26 cellular contexts compared by ENCODE assay signal in genomic region chr3:62919784-62920183, GRCh38. TPM values are rescaled to one million over a fixed set of nuclear protein-coding genes. Genes with fewer than 3 reads are reported as not detected.
A peak's percentile ranks its signal among the peaks of the same experiment; 100 is the strongest.
DNase-seq lines count a peak whose midpoint lies in the region; ATAC-seq, FAIRE-seq and TF ChIP-seq lines count a peak whose summit lies in the region.
"Had no signal": no experiment of that assay in that cellular context is flagged by ENCODE, and none has a peak within 500 bp of the region (broad histone marks: within the 10 kb centered on the region; RNA-seq: fewer than 3 reads in every experiment).

No MANE protein-coding gene starts in this region.

- H3K9me3 Mint-ChIP-seq in GM23338, result no peaks in the 10 kb centered on the region; the same call in 2 of the 3 replicates
- H3K9me3 Mint-ChIP-seq in WTC11, result 0 out of 2 replicates have a peak, but pooled peaks cover 5% of the 10 kb centered on the region
- H3K9me3 Mint-ChIP-seq in endothelial cell (ENCODE audit: unreplicated experiment), result no peaks in the 10 kb centered on the region
- peaks cover 0 to 8% (median 6%) of the 10 kb centered on the region in 8 donors for H3K9me3 Mint-ChIP-seq in CD4-positive, alpha-beta memory T cell
- H3K9me3 Mint-ChIP-seq: CD8-positive, alpha-beta T cell had no signal

- peak; percentile 93 for ATAC-seq in GM23338
- peak; percentile 85 for ATAC-seq in WTC11
- no peak for ATAC-seq in GM18870 (IDR thresholded peaks at IDR 0.05; ENCODE audit: unreplicated experiment)
- ATAC-seq: CD8-positive, alpha-beta T cell had no signal

- H3K9me3 ChIP-seq in CD4-positive, alpha-beta memory T cell (ENCODE audit: control insufficient read depth in 1 of 2, low read length in 2 of 2), result no peaks in the 10 kb centered on the region
- H3K9me3 ChIP-seq in effector memory CD4-positive, alpha-beta T cell (ENCODE audit: control insufficient read depth, low read length), result peaks cover 3% of the 10 kb centered on the region
- H3K9me3 ChIP-seq: BE2C, BLaER1, Caco-2 had no signal

- TF ChIP-seq CTCF in GM23338 (conservative IDR thresholded peaks at IDR 0.05; ENCODE audit: low read depth in 2 of 2) (no peak), WTC11 (IDR thresholded peaks at IDR 0.05) (no peak), endothelial cell (IDR thresholded peaks at IDR 0.05; ENCODE audit: unreplicated experiment) (no peak)

- H3K27me3 ChIP-seq in GM23338 (ENCODE audit: insufficient read depth) (no peaks in the 10 kb centered on the region), H7 (ENCODE audit: control insufficient read depth, insufficient read depth, low read length) (no peaks in the 10 kb centered on the region)
- H3K27me3 ChIP-seq in CD4-positive, alpha-beta memory T cell (ENCODE audit: insufficient read depth, low read length), result no peaks in the 10 kb centered on the region
- H3K27me3 ChIP-seq in effector memory CD4-positive, alpha-beta T cell (replicated peaks; ENCODE audit: control insufficient read depth, insufficient read depth, low read length, poor library complexity, severe bottlenecking), result no peaks in the 10 kb centered on the region
- H3K27me3 ChIP-seq: BE2C, BLaER1 had no signal

- CTCF ChIA-PET in WTC11 (lab: Charles Lee), result no interaction called here
- CTCF ChIA-PET in CD4-positive, alpha-beta memory T cell (lab: Charles Lee; ENCODE audit: partially characterized antibody), result no interaction called here

- no peak overlapping the region for H3K4me3 ChIP-seq in GM23338
- H3K4me3 ChIP-seq in H7 (ENCODE audit: insufficient read depth, low read depth, low read length), result no peak overlapping the region
- H3K4me3 ChIP-seq in CD4-positive, alpha-beta memory T cell (ENCODE audit: low read length in 2 of 2), result no peak overlapping the region
- no peak overlapping the region for H3K4me3 ChIP-seq in effector memory CD4-positive, alpha-beta T cell (ENCODE audit: insufficient read depth, low read depth, low read length, poor library complexity, severe bottlenecking)
- H3K4me3 ChIP-seq: BLaER1 had no signal

- H3K27me3 Mint-ChIP-seq in GM23338 (ENCODE audit: insufficient read depth, low read depth, poor library complexity) (peaks cover 1% of the 10 kb centered on the region), WTC11 (ENCODE audit: low read depth) (no peaks in the 10 kb centered on the region; the same call in none of the 2 replicates), endothelial cell (ENCODE audit: unreplicated experiment) (peaks cover 5% of the 10 kb centered on the region)
- H3K27me3 Mint-ChIP-seq in CD4-positive, alpha-beta memory T cell, result no peaks in the 10 kb centered on the region
- H3K27me3 Mint-ChIP-seq: CD4-positive, CD25-positive, alpha-beta regulatory T cell had no signal

- no peaks in the 10 kb centered on the region for H3F3A ChIP-seq in GM23338 (replicated peaks; ENCODE audit: low read depth)

- POLR2A ChIA-PET in WTC11 (lab: Charles Lee), result no interaction called here
- POLR2A ChIA-PET in CD4-positive, alpha-beta memory T cell (lab: Charles Lee; ENCODE audit: partially characterized antibody), result no interaction called here

- no peaks in the 10 kb centered on the region for H4K20me1 ChIP-seq in GM23338 (replicated peaks; ENCODE audit: insufficient read depth)
- H4K20me1 ChIP-seq: BLaER1 had no signal

- no peak overlapping the region for H3K4me2 ChIP-seq in GM23338
- H3K4me2 ChIP-seq: BLaER1 had no signal

- H3K4me1 Mint-ChIP-seq in GM23338, result peaks cover 24% of the 10 kb centered on the region
- H3K4me1 Mint-ChIP-seq in WTC11, result peaks cover 28% of the 10 kb centered on the region
- H3K4me1 Mint-ChIP-seq in endothelial cell (ENCODE audit: unreplicated experiment), result peaks cover 27% of the 10 kb centered on the region
- no peaks in the 10 kb centered on the region for H3K4me1 Mint-ChIP-seq in CD4-positive, alpha-beta memory T cell
- H3K4me1 Mint-ChIP-seq: CD14-positive monocyte; CD4-positive, CD25-positive, alpha-beta regulatory T cell had no signal

- H3K36me3 Mint-ChIP-seq in GM23338 (ENCODE audit: low read depth), result no peaks in the 10 kb centered on the region
- no peaks in the 10 kb centered on the region for H3K36me3 Mint-ChIP-seq in WTC11
- H3K36me3 Mint-ChIP-seq in endothelial cell (ENCODE audit: low read depth, unreplicated experiment), result no peaks in the 10 kb centered on the region
- H3K36me3 Mint-ChIP-seq in CD4-positive, alpha-beta memory T cell, result no peaks in the 10 kb centered on the region
- H3K36me3 Mint-ChIP-seq: CD14-positive monocyte; CD4-positive, CD25-positive, alpha-beta regulatory T cell; CD8-positive, alpha-beta T cell had no signal

- intact Hi-C loops in CD4-positive, alpha-beta memory T cell (cut with micrococcal nuclease), result no loop called here

- no peak overlapping the region for H3K27ac ChIP-seq in GM23338 (ENCODE audit: low read depth)
- no peak overlapping the region for H3K27ac ChIP-seq in CD4-positive, alpha-beta memory T cell (ENCODE audit: low read depth, low read length)
- H3K27ac ChIP-seq in effector memory CD4-positive, alpha-beta T cell (ENCODE audit: insufficient read depth, low read length, poor library complexity, severe bottlenecking), result no peak overlapping the region
- H3K27ac ChIP-seq: BLaER1 had no signal

- H2AFZ ChIP-seq in GM23338, result no peak overlapping the region

- TF ChIP-seq POLR2A in H54 (IDR thresholded peaks at IDR 0.05; ENCODE audit: low read depth, low read length), result no peak

- DNase-seq in GM23338 (ENCODE audit: low spot score) (peak; percentile 52), H7 (peak; percentile 13), WTC11 (ENCODE audit: low spot score) (peak; percentile 14), endothelial cell (ENCODE audit: low spot score) (no peak), H54 (ENCODE audit: insufficient read length, low spot score) (no peak)
- DNase-seq in CD4-positive, alpha-beta memory T cell, result no peak
- no peak for DNase-seq in effector memory CD4-positive, alpha-beta T cell
- DNase-seq: 8988T; ACHN; BE2C; C1 segment of cervical spinal cord; Caco-2; Calu3; CD4-positive, CD25-positive, alpha-beta regulatory T cell; CD8-positive, alpha-beta T cell; DMS79 treated with DMSO at 0.1 percent for 48 hours; GF-D8 had no signal

- no peaks in the 10 kb centered on the region for H3K9me2 ChIP-seq in GM23338 (ENCODE audit: insufficient read depth)

- H3K4me3 Mint-ChIP-seq in GM23338 (no peak overlapping the region), WTC11 (no peak overlapping the region), endothelial cell (ENCODE audit: unreplicated experiment) (no peak overlapping the region)
- H3K4me3 Mint-ChIP-seq in CD4-positive, alpha-beta memory T cell, result no peak overlapping the region
- H3K4me3 Mint-ChIP-seq: CD14-positive monocyte; CD4-positive, CD25-positive, alpha-beta regulatory T cell; CD8-positive, alpha-beta T cell had no signal

- no peak for FAIRE-seq in H54 (lab: Jason Lieb, UNC)
- FAIRE-seq: A204.1, D721Med, G401.6, GM12891, GM19239 had no signal

- H3K4me1 ChIP-seq in GM23338 (ENCODE audit: insufficient read depth), result peaks cover 14% of the 10 kb centered on the region
- no peaks in the 10 kb centered on the region for H3K4me1 ChIP-seq in CD4-positive, alpha-beta memory T cell (ENCODE audit: insufficient read depth, low read length)
- H3K4me1 ChIP-seq in effector memory CD4-positive, alpha-beta T cell (ENCODE audit: control insufficient read depth, insufficient read depth, low read length, poor library complexity, severe bottlenecking), result no peaks in the 10 kb centered on the region
- H3K4me1 ChIP-seq: BE2C, Caco-2 had no signal

- H3K79me2 ChIP-seq in GM23338 (replicated peaks; ENCODE audit: insufficient read depth), result no peaks in the 10 kb centered on the region

- H3K36me3 ChIP-seq in GM23338 (ENCODE audit: insufficient read depth), result no peaks in the 10 kb centered on the region
- no peaks in the 10 kb centered on the region for H3K36me3 ChIP-seq in H7 (replicated peaks; ENCODE audit: control insufficient read depth, insufficient read depth, low read length)
- H3K36me3 ChIP-seq in CD4-positive, alpha-beta memory T cell (ENCODE audit: insufficient read depth, low read length), result no peaks in the 10 kb centered on the region
- H3K36me3 ChIP-seq in effector memory CD4-positive, alpha-beta T cell (ENCODE audit: control insufficient read depth, insufficient read depth, low read length), result no peaks in the 10 kb centered on the region
- H3K36me3 ChIP-seq: BE2C, BLaER1 had no signal

- no peak overlapping the region for H3K27ac Mint-ChIP-seq in GM23338
- no peak overlapping the region for H3K27ac Mint-ChIP-seq in WTC11
- peak overlapping the region; percentile 25 for H3K27ac Mint-ChIP-seq in endothelial cell (ENCODE audit: unreplicated experiment)
- H3K27ac Mint-ChIP-seq in CD4-positive, alpha-beta memory T cell, result no peak overlapping the region
- H3K27ac Mint-ChIP-seq: CD14-positive monocyte; CD4-positive, CD25-positive, alpha-beta regulatory T cell; CD8-positive, alpha-beta T cell had no signal

TF ChIP-seq in GM23338, 12 proteins besides CTCF, POLR2A, EP300 and RAD21 (continues in another document):
- TF ChIP-seq ZNF114 (CRISPR knock-in tag; IDR thresholded peaks at IDR 0.05) (no peak), ZNF331 (CRISPR knock-in tag; IDR thresholded peaks at IDR 0.05; ENCODE audit: low read depth) (no peak)

TF ChIP-seq in WTC11, 78 proteins besides CTCF, POLR2A, EP300 and RAD21 (continues in another document):
- no peak for TF ChIP-seq ZNF263 (CRISPR knock-in tag; IDR thresholded peaks at IDR 0.05; ENCODE audit: low read depth)
- no peak for TF ChIP-seq NR1H2 (CRISPR knock-in tag; IDR thresholded peaks at IDR 0.05)
- TF ChIP-seq ERG (CRISPR knock-in tag; IDR thresholded peaks at IDR 0.05), result no peak
- TF ChIP-seq JUN (CRISPR knock-in tag; IDR thresholded peaks at IDR 0.05), result no peak

RNA-seq across cellular contexts. Expression of gene CADPS, which starts 44.6 kb away (rescaled TPM):
- 16.4 and 22.0 TPM in 2 replicates for total RNA-seq in GM23338 (2014; rRNA removed; shearing (Covaris generic))
- 9.5 and 14.7 TPM in 2 replicates for polyA plus RNA-seq in GM23338 (2016; fragmentation: Nextera tagmentation; extraction: Ambion mirVana)
- total RNA-seq in H7 (2014; rRNA removed; shearing (Covaris generic)), result 5.2 and 7.1 TPM in 2 replicates
- 4.3 to 7.5 TPM (median 7.0 TPM) in 3 replicates for total RNA-seq in WTC11 (2021)
- total RNA-seq in endothelial cell (ENCODE audit: unreplicated experiment), result 0.26 TPM
- not detected for total RNA-seq in CD4-positive, alpha-beta memory T cell
- not detected for polyA plus RNA-seq in CD4-positive, alpha-beta memory T cell
- total RNA-seq: A673; Caco-2; Calu3; CD4-positive, CD25-positive, alpha-beta regulatory T cell; CD8-positive, alpha-beta T cell had no signal
- polyA plus RNA-seq: CD14-positive monocyte; CD4-positive, CD25-positive, alpha-beta regulatory T cell had no signal

Comparison
In these comparisons a context has a peak if more than half of its experiments do, and no peak if none do; other contexts are left out.
1. DNase-seq: peak in GM23338 (single experiment), H7 (single experiment) and WTC11 (single experiment); none in endothelial cell (single experiment), H54 (single experiment), CD4-positive, alpha-beta memory T cell (0 of 5) and effector memory CD4-positive, alpha-beta T cell (0 of 3).